In the genomic region with DNA sequence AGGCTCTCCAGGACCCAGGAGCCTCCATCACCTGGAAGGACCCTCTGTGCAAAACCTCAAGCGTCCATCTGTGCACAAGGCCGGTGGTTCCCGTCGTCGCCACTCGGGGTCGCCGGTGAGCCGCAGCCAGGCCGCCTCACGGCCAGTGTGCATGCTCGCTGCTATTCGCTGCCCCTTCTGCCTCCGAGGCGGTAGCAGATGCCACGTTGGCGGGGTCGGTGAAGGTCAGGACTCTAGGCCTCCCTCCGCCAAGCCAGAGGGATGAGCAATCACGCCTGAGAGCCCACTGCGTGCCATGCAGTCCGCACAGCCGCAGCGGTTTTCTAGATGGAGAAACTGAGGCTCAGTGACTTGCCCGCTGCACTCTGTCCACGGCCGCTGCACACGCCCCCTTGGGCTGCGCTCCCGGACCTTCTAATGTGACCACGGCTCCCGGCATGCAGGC, we compare ENCODE assay signal across 9 cellular contexts. TPM values are rescaled to one million over a fixed set of nuclear protein-coding genes. Genes with fewer than 3 reads are reported as not detected.
DNase-seq lines count a peak whose midpoint lies in the region; ATAC-seq and TF ChIP-seq lines count a peak whose summit lies in the region.
"Had no signal": no experiment of that assay in that cellular context is flagged by ENCODE, and none has a peak within 500 bp of the region (broad histone marks: within the 10 kb centered on the region; RNA-seq: fewer than 3 reads in every experiment).

No MANE protein-coding gene starts in this region.

- no peak overlapping the region for H2BK120ac ChIP-seq in mesendoderm (ENCODE audit: low read depth, low read length)

- no peak overlapping the region for H4K8ac ChIP-seq in mesendoderm (ENCODE audit: low read depth, low read length)

- intact Hi-C loops in sigmoid colon (cut with DNase I), result no loop called here

- DNase-seq in NCI-H82 (lab: John Stamatoyannopoulos, UW), result peak; percentile 61
- no peak for DNase-seq in NCI-H82 treated with DMSO at 0.1 percent for 48 hours (lab: John Stamatoyannopoulos, UW; ENCODE audit: unreplicated experiment)
- peak; percentile 64 for DNase-seq in epidermal melanocyte (ENCODE audit: insufficient read length, low spot score)
- peak; percentile 61 for DNase-seq in sigmoid colon
- no peak for DNase-seq in mesendoderm
- DNase-seq in islet precursor cell, result no peak

- H4K5ac ChIP-seq in mesendoderm (ENCODE audit: low read length), result no peak overlapping the region

- no peak overlapping the region for H3K56ac ChIP-seq in mesendoderm (ENCODE audit: low read length)

- H3K79me1 ChIP-seq in mesendoderm (ENCODE audit: low read length), result no peaks in the 10 kb centered on the region

- no peak overlapping the region for H3K18ac ChIP-seq in mesendoderm (ENCODE audit: low read length)

- H2AK5ac ChIP-seq in mesendoderm (ENCODE audit: low read length), result no peak overlapping the region

- 10 to 13% methylated on average over 32 of the region's 32 CpGs for WGBS in sigmoid colon, 2 donors
- no CpG with 5 or more reads among the region's 32 CpGs for WGBS in mesendoderm (ENCODE audit: extremely low coverage, insufficient coverage, low lambda C conversion rate)

- H2BK15ac ChIP-seq in mesendoderm (replicated peaks; ENCODE audit: low read depth), result no peak overlapping the region

- no peak overlapping the region for H3K4ac ChIP-seq in mesendoderm (ENCODE audit: low read depth, low read length)

- H3K9ac ChIP-seq in OCI-LY3 (ENCODE audit: low read length) (no peak overlapping the region), mesendoderm (ENCODE audit: low read length) (no peak overlapping the region)
- H3K9ac ChIP-seq: BLaER1 had no signal

- no peaks in the 10 kb centered on the region for H4K20me1 ChIP-seq in OCI-LY3 (ENCODE audit: insufficient read depth, low read length)
- H4K20me1 ChIP-seq: BLaER1 had no signal

- H3K4me3 ChIP-seq in OCI-LY3 (ENCODE audit: low read length), result peak overlapping the region; percentile 42; the same call in 1 of the 2 replicates
- peak overlapping the region in 1 of 4 donors; percentile 12 for H3K4me3 ChIP-seq in sigmoid colon
- no peak overlapping the region for H3K4me3 ChIP-seq in mesendoderm (ENCODE audit: low read length)
- H3K4me3 ChIP-seq: BLaER1 had no signal

- H3K36me3 ChIP-seq in OCI-LY3 (replicated peaks; ENCODE audit: low read depth, low read length) (no peaks in the 10 kb centered on the region), sigmoid colon (no peaks in the 10 kb centered on the region), mesendoderm (ENCODE audit: control insufficient read depth, insufficient read depth, low read length) (no peaks in the 10 kb centered on the region)
- H3K36me3 ChIP-seq: BLaER1 had no signal

- H3K4me1 ChIP-seq in OCI-LY3 (ENCODE audit: low read length) (peaks cover 12% of the 10 kb centered on the region; the same call in 1 of the 2 replicates), sigmoid colon (peaks cover 0 to 8% (median 0%) of the 10 kb centered on the region in 4 donors), mesendoderm (ENCODE audit: control insufficient read depth, low read depth, low read length) (no peaks in the 10 kb centered on the region)

- H3K4me2 ChIP-seq in OCI-LY3 (ENCODE audit: low read length), result peak overlapping the region; percentile 59
- H3K4me2 ChIP-seq in mesendoderm (ENCODE audit: low read length), result no peak overlapping the region
- H3K4me2 ChIP-seq: BLaER1 had no signal

- no peak overlapping the region for H3K23ac ChIP-seq in mesendoderm (ENCODE audit: low read length)

- no peak for ATAC-seq in GM18502 (IDR thresholded peaks at IDR 0.05; ENCODE audit: poor library complexity, unreplicated experiment)

- H3K27me3 ChIP-seq in OCI-LY3 (ENCODE audit: low read depth, low read length) (no peaks in the 10 kb centered on the region), sigmoid colon (no peaks in the 10 kb centered on the region), mesendoderm (ENCODE audit: insufficient read depth, low read length, poor library complexity) (no peaks in the 10 kb centered on the region)
- H3K27me3 ChIP-seq: BLaER1 had no signal

- no peak overlapping the region for H2BK5ac ChIP-seq in mesendoderm (ENCODE audit: low read length)

- no peaks in the 10 kb centered on the region for H3K79me2 ChIP-seq in OCI-LY3 (ENCODE audit: low read length)
- no peaks in the 10 kb centered on the region for H3K79me2 ChIP-seq in mesendoderm (ENCODE audit: control insufficient read depth, insufficient read depth, low read length)

- H3K27ac ChIP-seq in OCI-LY3 (ENCODE audit: low read length), result no peak overlapping the region
- no peak overlapping the region for H3K27ac ChIP-seq in sigmoid colon
- no peak overlapping the region for H3K27ac ChIP-seq in mesendoderm (ENCODE audit: low read depth, low read length)
- H3K27ac ChIP-seq: BLaER1 had no signal

- no peak for TF ChIP-seq POLR2A in sigmoid colon (IDR thresholded peaks at IDR 0.05)

- TF ChIP-seq CTCF in OCI-LY3 (IDR thresholded peaks at IDR 0.05; ENCODE audit: low read depth, low read length) (peak; percentile 61), sigmoid colon (IDR thresholded peaks at IDR 0.05) (peak in 2 of 4 experiments; percentile 44 to 89)

- H3K9me3 ChIP-seq in OCI-LY3 (ENCODE audit: insufficient read depth, low read length) (no peaks in the 10 kb centered on the region), sigmoid colon (no peaks in the 10 kb centered on the region)
- H3K9me3 ChIP-seq: BLaER1 had no signal

- no peak for TF ChIP-seq EP300 in sigmoid colon (IDR thresholded peaks at IDR 0.05)

- no peak overlapping the region; the same call in 1 of the 2 replicates for H2AFZ ChIP-seq in OCI-LY3 (ENCODE audit: low read depth, low read length)

RNA-seq across cellular contexts. Expression of a gene that starts 5.7 kb away (rescaled TPM):
- 1 to 10 TPM in 1 of 4 donors, under 1 TPM in 3; 0.27 to 3.9 (median 0.77) TPM for total RNA-seq in sigmoid colon
- 1 to 10 TPM in 1 of 3 donors, under 1 TPM in 1, not detected in 1; 0.92 to 1.9 TPM for polyA plus RNA-seq in sigmoid colon
- polyA plus RNA-seq in mesendoderm (2013, experiment 1 of 2), result 4.3 TPM
- polyA plus RNA-seq in mesendoderm (2013, experiment 2 of 2), result 4.5 TPM

RNA-seq across cellular contexts. Expression of a gene that starts 27.1 kb away (rescaled TPM):
- total RNA-seq in sigmoid colon, result 1 to 10 TPM in 1 of 4 donors, under 1 TPM in 1, not detected in 2; 0.16 to 2.5 TPM
- polyA plus RNA-seq in sigmoid colon, result under 1 TPM in 2 of 3 donors, not detected in 1; 0.06 to 0.60 TPM
- polyA plus RNA-seq in mesendoderm (2013, experiment 1 of 2), result not detected
- not detected for polyA plus RNA-seq in mesendoderm (2013, experiment 2 of 2)

RNA-seq across cellular contexts. Expression of a gene that starts 54.5 kb away (rescaled TPM):
- total RNA-seq in sigmoid colon, result 10 to 100 TPM; 11.1 to 29.9 (median 17.0) TPM
- polyA plus RNA-seq in sigmoid colon, result 10 to 100 TPM; 23.4 to 71.9 (median 37.9) TPM
- 18.1 TPM for polyA plus RNA-seq in mesendoderm (2013, experiment 1 of 2)
- 18.4 TPM for polyA plus RNA-seq in mesendoderm (2013, experiment 2 of 2)

Comparison
In these comparisons a context has a peak if more than half of its experiments do, and no peak if none do; other contexts are left out.
1. DNase-seq: peak in NCI-H82 (single experiment), epidermal melanocyte (single experiment) and sigmoid colon (single experiment); none in NCI-H82 treated with DMSO at 0.1 percent for 48 hours (single experiment), mesendoderm (single experiment) and islet precursor cell (single experiment).